In genomic region chr11:97814325-97814959, GRCh38 we compare ENCODE assay signal across 14 cellular contexts.
"Had no signal": no experiment of that assay in that cellular context is flagged by ENCODE, and none has a peak within 500 bp of the region (broad histone marks: within the 10 kb centered on the region; RNA-seq: fewer than 3 reads in every experiment).

No MANE protein-coding gene starts in this region.

- H3K36me3 ChIP-seq: ascending aorta, uterus had no signal

- H3K27ac Mint-ChIP-seq: activated naive CD8-positive, alpha-beta T cell treated with anti-CD3 and anti-CD28 coated beads for 36 hours; T-helper 2 cell treated with Interferon-gamma antibody and Interleukin-4, amounts not matched to agents 5 μg/mL and 100 μg/mL, for 36 hours had no signal

- H3K36me3 Mint-ChIP-seq: activated naive CD8-positive, alpha-beta T cell treated with anti-CD3 and anti-CD28 coated beads for 36 hours had no signal

- H2AFZ ChIP-seq: parathyroid adenoma had no signal

- H3K79me2 ChIP-seq: parathyroid adenoma had no signal

- ATAC-seq: activated CD4-positive, CD25-positive, alpha-beta regulatory T cell treated with anti-CD3 and anti-CD28 coated beads, Interleukin-2, amount 50 U/mL, for 24 hours had no signal

- H3K4me1 ChIP-seq: ascending aorta, parathyroid adenoma, uterus had no signal

- H3K9me3 ChIP-seq: ascending aorta, uterus had no signal

- H3K9ac ChIP-seq: parathyroid adenoma had no signal

- H3K4me3 Mint-ChIP-seq: activated naive CD8-positive, alpha-beta T cell treated with anti-CD3 and anti-CD28 coated beads for 36 hours; central memory CD8-positive, alpha-beta T cell; T-helper 2 cell treated with Interferon-gamma antibody and Interleukin-4, amounts not matched to agents 5 μg/mL and 100 μg/mL, for 36 hours had no signal

- H3K27me3 ChIP-seq: ascending aorta, uterus had no signal

- DNase-seq: activated CD4-positive, alpha-beta T cell treated with anti-CD3 and anti-CD28 coated beads, Interleukin-2, amount 50 U/mL, for 48 hours; activated gamma-delta T cell; activated naive CD8-positive, alpha-beta T cell treated with anti-CD3 and anti-CD28 coated beads for 36 hours; activated T-cell treated with anti-CD3 and anti-CD28 coated beads, Interleukin-2, amount 50 U/mL, for 48 hours; effector memory CD4-positive, alpha-beta T cell; islet precursor cell; midbrain; stimulated activated CD4-positive, alpha-beta T cell treated with anti-CD3 and anti-CD28 coated beads, Interleukin-4, amount 100 ng/mL, for 4 hours; uterus had no signal

- H3K4me1 Mint-ChIP-seq: activated naive CD8-positive, alpha-beta T cell treated with anti-CD3 and anti-CD28 coated beads for 36 hours; central memory CD8-positive, alpha-beta T cell had no signal

- H3K4me3 ChIP-seq: ascending aorta, uterus had no signal

- H3K27ac ChIP-seq: ascending aorta, parathyroid adenoma, uterus had no signal

- H3K27me3 Mint-ChIP-seq: activated naive CD8-positive, alpha-beta T cell treated with anti-CD3 and anti-CD28 coated beads for 36 hours; central memory CD8-positive, alpha-beta T cell had no signal
